In genomic region chr7:141557360-141557759, GRCh38 we compare ENCODE assay signal across 15 cellular contexts. TPM values are rescaled to one million over a fixed set of nuclear protein-coding genes. Genes with fewer than 3 reads are reported as not detected.
DNase-seq lines count a peak whose midpoint lies in the region; ATAC-seq and TF ChIP-seq lines count a peak whose summit lies in the region.
"Had no signal": no experiment of that assay in that cellular context is flagged by ENCODE, and none has a peak within 500 bp of the region (broad histone marks: within the 10 kb centered on the region; RNA-seq: fewer than 3 reads in every experiment).

No MANE protein-coding gene starts in this region.

- peaks cover 18% of the 10 kb centered on the region for H3K79me2 ChIP-seq in smooth muscle cell (ENCODE audit: low read depth)
- H3K79me2 ChIP-seq: hepatocyte had no signal

- CTCF ChIA-PET in activated CD4-positive, alpha-beta T cell treated with anti-CD3 and anti-CD28 coated beads for 36 hours (lab: Charles Lee) = interaction anchor here (0.7 kb wide), 1 partner anchor 101 kb away, joined by 4 read pairs; no protein-coding TSS in a partner anchor
- CTCF ChIA-PET in T-cell (lab: Charles Lee) = no interaction called here
- CTCF ChIA-PET in naive thymus-derived CD4-positive, alpha-beta T cell (lab: Charles Lee) = no interaction called here

- no peaks in the 10 kb centered on the region for H3K27me3 ChIP-seq in naive thymus-derived CD4-positive, alpha-beta T cell (ENCODE audit: control insufficient read depth in 2 of 2, insufficient read depth in 2 of 2, low read length in 2 of 2)
- H3K27me3 ChIP-seq in smooth muscle cell (ENCODE audit: low read depth) = no peaks in the 10 kb centered on the region
- H3K27me3 ChIP-seq: hepatocyte, ovary had no signal

- no peaks in the 10 kb centered on the region for H4K20me1 ChIP-seq in smooth muscle cell (ENCODE audit: low read depth)

- H3K36me3 Mint-ChIP-seq in activated CD4-positive, alpha-beta T cell treated with anti-CD3 and anti-CD28 coated beads for 36 hours (ENCODE audit: low read depth) = peaks cover 80% of the 10 kb centered on the region
- peaks cover 53% of the 10 kb centered on the region for H3K36me3 Mint-ChIP-seq in T-cell
- peaks cover 21 to 72% (median 58%) of the 10 kb centered on the region in 5 donors for H3K36me3 Mint-ChIP-seq in naive thymus-derived CD4-positive, alpha-beta T cell

- H3K27ac ChIP-seq in naive thymus-derived CD4-positive, alpha-beta T cell (ENCODE audit: low read depth, low read length) = no peak overlapping the region
- no peak overlapping the region for H3K27ac ChIP-seq in smooth muscle cell (ENCODE audit: low read depth)
- H3K27ac ChIP-seq: hepatocyte, ovary had no signal

- intact Hi-C loops in activated CD4-positive, alpha-beta T cell treated with anti-CD3 and anti-CD28 coated beads for 36 hours (cut with DNase I, micrococcal nuclease) = loop anchor here in 1 of 2 experiments (10.0 kb wide), 2 partner anchors 1163 to 1493 kb away; partner anchors contain the start of genes PARP12 and SLC37A3
- intact Hi-C loops in naive thymus-derived CD4-positive, alpha-beta T cell (cut with micrococcal nuclease) = loop anchor here (10.0 kb wide), 5 partner anchors 633 to 1493 kb away; partner anchors contain the start of genes BRAF (in 1 of the 2), NDUFB2 (in 1 of the 2) and PARP12 (in 1 of the 2)

- peaks cover 4% of the 10 kb centered on the region for H3K9me3 Mint-ChIP-seq in activated CD4-positive, alpha-beta T cell treated with anti-CD3 and anti-CD28 coated beads for 36 hours (ENCODE audit: low read depth)
- H3K9me3 Mint-ChIP-seq in T-cell = no peaks in the 10 kb centered on the region
- peaks cover 0 to 26% (median 0%) of the 10 kb centered on the region in 11 donors for H3K9me3 Mint-ChIP-seq in naive thymus-derived CD4-positive, alpha-beta T cell

- no peak overlapping the region for H3K4me3 Mint-ChIP-seq in activated CD4-positive, alpha-beta T cell treated with anti-CD3 and anti-CD28 coated beads for 36 hours
- no peak overlapping the region for H3K4me3 Mint-ChIP-seq in T-cell
- H3K4me3 Mint-ChIP-seq in naive thymus-derived CD4-positive, alpha-beta T cell = peak overlapping the region in 1 of 10 donors; percentile 61
- H3K4me3 Mint-ChIP-seq: dendritic cell treated with granulocyte-macrophage colony-stimulating factor and Interleukin-4, amounts not matched to agents 40 ng/mL and 50 ng/mL, for 4 days had no signal

- H3K4me3 ChIP-seq in naive thymus-derived CD4-positive, alpha-beta T cell (ENCODE audit: low read length) = no peak overlapping the region
- no peak overlapping the region for H3K4me3 ChIP-seq in smooth muscle cell
- H3K4me3 ChIP-seq: hepatocyte, ovary had no signal

- H3K4me1 ChIP-seq in naive thymus-derived CD4-positive, alpha-beta T cell (ENCODE audit: control insufficient read depth in 2 of 2, insufficient read depth in 2 of 2, low read length in 2 of 2) = peaks cover 4 to 28% of the 10 kb centered on the region in 2 donors
- H3K4me1 ChIP-seq in smooth muscle cell (ENCODE audit: low read depth) = no peaks in the 10 kb centered on the region

- POLR2A ChIA-PET in activated CD4-positive, alpha-beta T cell treated with anti-CD3 and anti-CD28 coated beads for 36 hours (lab: Charles Lee) = interaction anchor here (0.7 kb wide), 1 partner anchor 376 kb away, joined by 6 read pairs; no protein-coding TSS in a partner anchor
- POLR2A ChIA-PET in T-cell (lab: Charles Lee) = no interaction called here
- POLR2A ChIA-PET in naive thymus-derived CD4-positive, alpha-beta T cell (lab: Charles Lee) = no interaction called here

- no peak overlapping the region for H3K9ac ChIP-seq in smooth muscle cell (ENCODE audit: low read depth)

- peaks cover 5 to 14% (median 5%) of the 10 kb centered on the region in 3 experiments for H3K36me3 ChIP-seq in naive thymus-derived CD4-positive, alpha-beta T cell (ENCODE audit: control insufficient read depth in 2 of 3, insufficient read depth in 3 of 3, low read length in 3 of 3)
- H3K36me3 ChIP-seq in smooth muscle cell (ENCODE audit: low read depth) = peaks cover 16% of the 10 kb centered on the region
- H3K36me3 ChIP-seq: ovary had no signal

- no peaks in the 10 kb centered on the region for H3K27me3 Mint-ChIP-seq in activated CD4-positive, alpha-beta T cell treated with anti-CD3 and anti-CD28 coated beads for 36 hours
- no peaks in the 10 kb centered on the region for H3K27me3 Mint-ChIP-seq in T-cell
- H3K27me3 Mint-ChIP-seq in naive thymus-derived CD4-positive, alpha-beta T cell = no peaks in the 10 kb centered on the region
- H3K27me3 Mint-ChIP-seq: dendritic cell treated with granulocyte-macrophage colony-stimulating factor and Interleukin-4, amounts not matched to agents 40 ng/mL and 50 ng/mL, for 4 days had no signal

- H3K4me1 Mint-ChIP-seq in activated CD4-positive, alpha-beta T cell treated with anti-CD3 and anti-CD28 coated beads for 36 hours = peaks cover 64% of the 10 kb centered on the region
- H3K4me1 Mint-ChIP-seq in T-cell = peaks cover 46 to 53% (median 52%) of the 10 kb centered on the region in 3 donors
- peaks cover 22 to 74% (median 38%) of the 10 kb centered on the region in 7 donors for H3K4me1 Mint-ChIP-seq in naive thymus-derived CD4-positive, alpha-beta T cell

- no peak for TF ChIP-seq CTCF in smooth muscle cell (IDR thresholded peaks at IDR 0.05; ENCODE audit: borderline replicate concordance, insufficient read depth, poor library complexity, severe bottlenecking)

- no peak for DNase-seq in activated CD4-positive, alpha-beta T cell treated with anti-CD3 and anti-CD28 coated beads for 36 hours
- DNase-seq in activated CD4-positive, alpha-beta T cell treated with anti-CD3 and anti-CD28 coated beads, Interleukin-2, amount 50 U/mL, for 48 hours = no peak
- DNase-seq in T-cell (no peak), occipital lobe (lab: John Stamatoyannopoulos, UW) (no peak), iPS-NIHi7 (ENCODE audit: extremely low spot score) (no peak), smooth muscle cell (lab: John Stamatoyannopoulos, UW; ENCODE audit: unreplicated experiment) (no peak)
- DNase-seq in naive thymus-derived CD4-positive, alpha-beta T cell = no peak
- DNase-seq: NCI-H2081, ovary, SW 1271 had no signal

- no peak overlapping the region for H2AFZ ChIP-seq in smooth muscle cell (ENCODE audit: low read depth)
- H2AFZ ChIP-seq: hepatocyte had no signal

- H3F3A ChIP-seq in smooth muscle cell (ENCODE audit: low read depth) = no peaks in the 10 kb centered on the region

- H3K4me2 ChIP-seq in smooth muscle cell = no peak overlapping the region
- H3K4me2 ChIP-seq: hepatocyte had no signal

- 96% methylated on average over 3 of the region's 3 CpGs for WGBS in smooth muscle cell (ENCODE audit: low lambda C conversion rate)

- no peaks in the 10 kb centered on the region for H3K9me3 ChIP-seq in naive thymus-derived CD4-positive, alpha-beta T cell (ENCODE audit: control insufficient read depth in 2 of 3, low read length in 3 of 3)
- peaks cover 6% of the 10 kb centered on the region for H3K9me3 ChIP-seq in smooth muscle cell (replicated peaks; ENCODE audit: low read depth)
- H3K9me3 ChIP-seq: ovary had no signal

- ATAC-seq in activated CD4-positive, alpha-beta T cell treated with anti-CD3 and anti-CD28 coated beads for 36 hours = no peak
- ATAC-seq in GM19035 (IDR thresholded peaks at IDR 0.05; ENCODE audit: unreplicated experiment) (peak; percentile 20), T-cell (replicated peaks in 1 of 4) (no peak)
- peak; percentile 10 for ATAC-seq in naive thymus-derived CD4-positive, alpha-beta T cell
- ATAC-seq: esophagus mucosa, Panc1 had no signal

- peak overlapping the region; percentile 62 for H3K27ac Mint-ChIP-seq in activated CD4-positive, alpha-beta T cell treated with anti-CD3 and anti-CD28 coated beads for 36 hours
- H3K27ac Mint-ChIP-seq in T-cell = peak overlapping the region; percentile 23 to 64
- H3K27ac Mint-ChIP-seq in naive thymus-derived CD4-positive, alpha-beta T cell = peak overlapping the region in 1 of 9 donors; percentile 96
- H3K27ac Mint-ChIP-seq: dendritic cell treated with granulocyte-macrophage colony-stimulating factor and Interleukin-4, amounts not matched to agents 40 ng/mL and 50 ng/mL, for 4 days had no signal

RNA-seq across cellular contexts. Expression of gene AGK, which starts 6.2 kb away (rescaled TPM):
- total RNA-seq in activated CD4-positive, alpha-beta T cell treated with anti-CD3 and anti-CD28 coated beads for 36 hours = 10 to 100 TPM; 49.7 to 52.9 TPM
- 10 to 100 TPM; 22.1 to 39.7 (median 28.8) TPM for total RNA-seq in T-cell
- total RNA-seq in naive thymus-derived CD4-positive, alpha-beta T cell = 10 to 100 TPM; 24.3 to 58.8 (median 29.9) TPM
- polyA plus RNA-seq in naive thymus-derived CD4-positive, alpha-beta T cell = 10 to 100 TPM; 28.3 to 32.2 TPM
- 45.2 TPM for total RNA-seq in occipital lobe
- total RNA-seq in smooth muscle cell = 32.4 and 38.5 TPM in 2 replicates
- 19.7 and 22.3 TPM in 2 replicates for polyA plus RNA-seq in smooth muscle cell

Comparison
In these comparisons a context has a peak if more than half of its experiments do, and no peak if none do; other contexts are left out.
1. ATAC-seq: peak in GM19035 (single experiment) and naive thymus-derived CD4-positive, alpha-beta T cell (single experiment); none in activated CD4-positive, alpha-beta T cell treated with anti-CD3 and anti-CD28 coated beads for 36 hours (single experiment) and T-cell (0 of 4).